ENCODE assay signal across 9 cellular contexts in the genomic region with DNA sequence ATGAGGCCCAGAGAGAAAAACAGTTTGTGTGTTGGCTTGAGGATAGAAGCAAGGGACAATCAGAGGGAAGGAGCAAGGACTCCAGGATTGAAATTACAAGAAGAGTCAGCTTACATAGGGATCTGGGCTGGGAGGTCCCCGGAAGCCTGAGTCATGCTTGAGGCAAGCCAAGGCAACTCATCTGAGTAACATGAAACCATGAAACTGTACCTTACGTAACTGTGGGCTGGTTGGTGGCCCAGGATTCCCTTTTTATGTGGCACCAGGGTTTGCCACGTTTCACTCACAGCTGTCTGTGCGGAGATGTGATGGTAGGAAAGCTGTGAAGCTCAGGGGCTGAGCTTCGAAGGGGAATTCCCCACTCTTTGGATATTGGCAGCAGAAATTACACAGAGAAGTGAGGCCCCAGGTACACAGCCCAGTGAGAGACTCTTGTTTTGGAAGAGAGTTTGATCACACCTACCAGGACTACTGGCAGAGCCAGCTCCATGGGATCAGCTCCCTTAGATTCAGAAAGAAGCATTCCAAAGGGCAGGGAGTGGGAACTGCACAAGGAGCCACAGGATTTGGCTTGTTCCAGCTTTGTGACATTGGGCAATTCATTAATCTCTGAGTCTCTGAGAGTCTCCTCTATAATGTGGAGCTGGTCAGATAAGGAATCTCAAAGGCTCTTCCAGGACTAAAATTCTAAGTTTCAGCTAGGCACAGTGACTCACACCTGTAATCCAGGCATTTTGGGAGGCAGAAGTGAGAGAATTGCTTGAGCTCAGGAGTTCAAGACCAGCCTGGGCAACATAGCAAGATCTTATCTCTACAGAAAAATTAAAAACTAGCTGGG. TPM values are rescaled to one million over a fixed set of nuclear protein-coding genes. Genes with fewer than 3 reads are reported as not detected.
DNase-seq lines count a peak whose midpoint lies in the region; ATAC-seq and TF ChIP-seq lines count a peak whose summit lies in the region.
"Had no signal": no experiment of that assay in that cellular context is flagged by ENCODE, and none has a peak within 500 bp of the region (broad histone marks: within the 10 kb centered on the region; RNA-seq: fewer than 3 reads in every experiment).

No MANE protein-coding gene starts in this region.

- no peak overlapping the region for H3K9ac ChIP-seq in KMS-11

- TF ChIP-seq CTCF in KMS-11 (conservative IDR thresholded peaks at IDR 0.05; ENCODE audit: low read depth, low read length), result no peak
- TF ChIP-seq CTCF in prostate gland (IDR thresholded peaks at IDR 0.05), result no peak

- H2AFZ ChIP-seq in KMS-11 (ENCODE audit: low read depth), result no peak overlapping the region; the same call in 1 of the 2 replicates

- H3K4me3 ChIP-seq in KMS-11 (IDR thresholded peaks at IDR 0.05; ENCODE audit: insufficient read depth, low read depth, low read length) (no peak overlapping the region), prostate gland (no peak overlapping the region)
- no peak overlapping the region for H3K4me3 ChIP-seq in effector memory CD4-positive, alpha-beta T cell (ENCODE audit: insufficient read depth, low read depth, low read length, poor library complexity, severe bottlenecking)

- H3K36me3 ChIP-seq in KMS-11 (ENCODE audit: insufficient read depth), result no peaks in the 10 kb centered on the region
- no peaks in the 10 kb centered on the region for H3K36me3 ChIP-seq in effector memory CD4-positive, alpha-beta T cell (ENCODE audit: control insufficient read depth, insufficient read depth, low read length)
- H3K36me3 ChIP-seq in prostate gland, result no peaks in the 10 kb centered on the region

- intact Hi-C loops in prostate gland (cut with DNase I), result no loop called here

- WGBS in prostate gland, result 29% methylated on average over 5 of the region's 5 CpGs

- ATAC-seq in GM21360 (IDR thresholded peaks at IDR 0.05; ENCODE audit: unreplicated experiment), result no peak

- H3K4me2 ChIP-seq in KMS-11, result peak overlapping the region; percentile 32; the same call in 1 of the 2 replicates

- H3K4me1 ChIP-seq in KMS-11 (ENCODE audit: low read depth, poor library complexity, severe bottlenecking) (peaks cover 24% of the 10 kb centered on the region), prostate gland (replicated peaks) (peaks cover 3% of the 10 kb centered on the region)
- peaks cover 10% of the 10 kb centered on the region for H3K4me1 ChIP-seq in effector memory CD4-positive, alpha-beta T cell (ENCODE audit: control insufficient read depth, insufficient read depth, low read length, poor library complexity, severe bottlenecking)

- no peaks in the 10 kb centered on the region for H3K79me2 ChIP-seq in KMS-11 (ENCODE audit: insufficient read depth, low read depth)

- no peak for TF ChIP-seq POLR2A in prostate gland (IDR thresholded peaks at IDR 0.05)

- H3K9me3 ChIP-seq in effector memory CD4-positive, alpha-beta T cell (ENCODE audit: control insufficient read depth, low read length), result no peaks in the 10 kb centered on the region
- no peaks in the 10 kb centered on the region for H3K9me3 ChIP-seq in prostate gland

- H3K27ac ChIP-seq in KMS-11 (peak overlapping the region; percentile 25; the same call in 1 of the 2 replicates), prostate gland (peak overlapping the region; percentile 41 to 49)
- H3K27ac ChIP-seq in effector memory CD4-positive, alpha-beta T cell (ENCODE audit: insufficient read depth, low read length, poor library complexity, severe bottlenecking), result no peak overlapping the region

- H3K27me3 ChIP-seq in KMS-11 (ENCODE audit: insufficient read depth, low read depth) (no peaks in the 10 kb centered on the region), prostate gland (replicated peaks; ENCODE audit: insufficient read depth) (no peaks in the 10 kb centered on the region)
- no peaks in the 10 kb centered on the region for H3K27me3 ChIP-seq in effector memory CD4-positive, alpha-beta T cell (replicated peaks; ENCODE audit: control insufficient read depth, insufficient read depth, low read length, poor library complexity, severe bottlenecking)

- no peaks in the 10 kb centered on the region for H4K20me1 ChIP-seq in KMS-11 (ENCODE audit: insufficient read depth)

- peak; percentile 34 for DNase-seq in DMS53 treated with DMSO at 0.1 percent for 48 hours (lab: John Stamatoyannopoulos, UW; ENCODE audit: unreplicated experiment)
- DNase-seq in activated CD4-positive, CD25-positive, alpha-beta regulatory T cell treated with anti-CD3 and anti-CD28 coated beads, Interleukin-2, amount 50 U/mL, for 72 hours, result peak; percentile 55
- peak; percentile 32 to 44 (median 42) for DNase-seq in effector memory CD4-positive, alpha-beta T cell
- peak; percentile 90 for DNase-seq in prostate gland (ENCODE audit: low spot score)
- DNase-seq in NCI-H1048 (lab: John Stamatoyannopoulos, UW), result no peak
- no peak for DNase-seq in UCSD-AML1 (lab: John Stamatoyannopoulos, UW; ENCODE audit: unreplicated experiment)

RNA-seq across cellular contexts. Expression of gene SLC5A1, which starts 7.8 kb away (rescaled TPM):
- total RNA-seq in prostate gland, result 1 to 10 TPM; 2.9 to 4.8 TPM
- total RNA-seq: mononuclear cell had no signal

Comparison
In these comparisons a context has a peak if more than half of its experiments do, and no peak if none do; other contexts are left out.
1. DNase-seq: peak in DMS53 treated with DMSO at 0.1 percent for 48 hours (single experiment), activated CD4-positive, CD25-positive, alpha-beta regulatory T cell treated with anti-CD3 and anti-CD28 coated beads, Interleukin-2, amount 50 U/mL, for 72 hours (single experiment), effector memory CD4-positive, alpha-beta T cell (3 of 3) and prostate gland (single experiment); none in NCI-H1048 (single experiment) and UCSD-AML1 (single experiment).